ENCODE assay signal across 1 cellular context in genomic region chr17:17548044-17548443, GRCh38.
TF ChIP-seq lines count a peak whose summit lies in the region.

No MANE protein-coding gene starts in this region.

TF ChIP-seq in IMR-90, 13 proteins besides CTCF, POLR2A, EP300 and RAD21:
- TF ChIP-seq MAFK (IDR thresholded peaks at IDR 0.05; ENCODE audit: low read depth, low read length) = no peak
- TF ChIP-seq MXI1 (IDR thresholded peaks at IDR 0.05; ENCODE audit: borderline replicate concordance, low read depth, low read length) = no peak
